In the genomic region with DNA sequence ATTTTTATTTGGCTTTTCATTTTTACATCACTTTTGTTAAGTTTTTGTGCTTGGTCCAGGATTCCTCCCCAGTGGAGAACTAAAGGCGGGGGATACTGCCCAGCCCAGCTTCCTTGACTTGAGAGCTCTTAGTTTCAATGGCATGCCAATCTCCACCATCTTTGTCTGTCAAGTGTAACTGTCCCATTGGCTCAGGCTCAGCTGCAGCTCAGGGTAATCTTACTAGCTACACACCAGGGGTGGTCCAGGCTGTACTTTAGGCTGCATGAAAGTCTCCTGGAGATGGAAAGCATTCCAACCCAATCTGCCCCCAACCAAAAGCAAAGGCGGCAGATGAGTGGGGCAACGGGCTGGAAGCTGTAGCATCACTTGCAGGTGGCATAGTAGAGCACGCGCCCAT, we compare ENCODE assay signal across 40 cellular contexts. TPM values are rescaled to one million over a fixed set of nuclear protein-coding genes. Genes with fewer than 3 reads are reported as not detected.
"Had no signal": no experiment of that assay in that cellular context is flagged by ENCODE, and none has a peak within 500 bp of the region (broad histone marks: within the 10 kb centered on the region; RNA-seq: fewer than 3 reads in every experiment).

No MANE protein-coding gene starts in this region.

- H3K4me1 Mint-ChIP-seq: activated naive CD8-positive, alpha-beta T cell treated with anti-CD3 and anti-CD28 coated beads for 36 hours; activated T-helper 17 cell treated with anti-CD3 and anti-CD28 coated beads, Interleukin-2, amount 50 U/mL, for 72 hours had no signal

- H3K27me3 Mint-ChIP-seq: activated CD4-positive, alpha-beta memory T cell treated with anti-CD3 and anti-CD28 coated beads, Interleukin-2, amount 10 ng/mL, durations not matched to agents 7 days and 5 days; activated naive CD8-positive, alpha-beta T cell treated with anti-CD3 and anti-CD28 coated beads for 36 hours; activated T-helper 17 cell treated with anti-CD3 and anti-CD28 coated beads, Interleukin-2, amount 50 U/mL, for 72 hours had no signal

- FAIRE-seq: RCC 7860 had no signal

- H3K4me3 Mint-ChIP-seq: activated CD4-positive, alpha-beta memory T cell treated with anti-CD3 and anti-CD28 coated beads, Interleukin-2, amount 10 ng/mL, durations not matched to agents 7 days and 5 days; activated naive CD8-positive, alpha-beta T cell treated with anti-CD3 and anti-CD28 coated beads for 36 hours; activated T-cell treated with anti-CD3 and anti-CD28 coated beads, Interleukin-2, amount 50 U/mL, for 72 hours; activated T-helper 17 cell treated with anti-CD3 and anti-CD28 coated beads, Interleukin-2, amount 50 U/mL, for 72 hours had no signal

- H3K36me3 ChIP-seq: brain microvascular endothelial cell, WERI-Rb-1 had no signal

- H2AFZ ChIP-seq: PC-9 had no signal

- DNase-seq: activated CD4-positive, alpha-beta memory T cell treated with anti-CD3 and anti-CD28 coated beads, Interleukin-2, amount 10 ng/mL, durations not matched to agents 7 days and 5 days; activated CD4-positive, alpha-beta T cell treated with anti-CD3 and anti-CD28 coated beads for 1 hour; activated CD4-positive, alpha-beta T cell treated with anti-CD3 and anti-CD28 coated beads for 48 hours; activated CD4-positive, CD25-positive, alpha-beta regulatory T cell; activated effector memory CD4-positive, alpha-beta T cell treated with anti-CD3 and anti-CD28 coated beads, Interleukin-2, amount 50 U/mL, for 16 hours; activated naive CD4-positive, alpha-beta T cell; activated naive CD4-positive, alpha-beta T cell treated with anti-CD3 and anti-CD28 coated beads, Interleukin-2, amount 50 U/mL, for 16 hours; activated naive CD8-positive, alpha-beta T cell treated with anti-CD3 and anti-CD28 coated beads for 36 hours; activated T-cell treated with anti-CD3 and anti-CD28 coated beads, Interleukin-2, amount 50 U/mL, for 1 hour; activated T-cell treated with anti-CD3 and anti-CD28 coated beads, Interleukin-2, amount 50 U/mL, for 72 hours; amniotic stem cell; aorta; brain microvascular endothelial cell; caudate nucleus; cerebellar nuclear complex; Kasumi-1; MM.1S; MV-4-11; NCI-H1092; NCI-H1417; NCI-H146; NCI-H187; NCI-H2029 treated with DMSO at 0.1 percent for 48 hours; NCI-H2107; NCI-H2171; NCI-H510A; NCI-H526; NCI-H748 treated with DMSO at 0.1 percent for 48 hours; NK-92 treated with Interleukin-12 subunit alpha and Interleukin-12 subunit beta, amount 100 ng/mL, for 24 hours; PC-9; SW 1271; T1000; WERI-Rb-1 had no signal

- H3K27ac ChIP-seq: brain microvascular endothelial cell, PC-9, RWPE1, WERI-Rb-1 had no signal

- ATAC-seq: activated T-cell treated with anti-CD3 and anti-CD28 coated beads, Interleukin-2, amount 50 U/mL, for 72 hours; activated T-helper 17 cell treated with anti-CD3 and anti-CD28 coated beads, Interleukin-2, amount 50 U/mL, for 72 hours; Right ventricle myocardium inferior had no signal

- H3K9me3 Mint-ChIP-seq: activated CD4-positive, alpha-beta memory T cell treated with anti-CD3 and anti-CD28 coated beads, Interleukin-2, amount 10 ng/mL, durations not matched to agents 7 days and 5 days; activated naive CD8-positive, alpha-beta T cell treated with anti-CD3 and anti-CD28 coated beads for 36 hours; activated T-cell treated with anti-CD3 and anti-CD28 coated beads, Interleukin-2, amount 50 U/mL, for 72 hours; activated T-helper 17 cell treated with anti-CD3 and anti-CD28 coated beads, Interleukin-2, amount 50 U/mL, for 72 hours had no signal

- H3K4me3 ChIP-seq: PC-9 had no signal

- H3K27me3 ChIP-seq: brain microvascular endothelial cell had no signal

- H3K27ac Mint-ChIP-seq: activated CD4-positive, alpha-beta memory T cell treated with anti-CD3 and anti-CD28 coated beads, Interleukin-2, amount 10 ng/mL, durations not matched to agents 7 days and 5 days; activated naive CD8-positive, alpha-beta T cell treated with anti-CD3 and anti-CD28 coated beads for 36 hours; activated T-cell treated with anti-CD3 and anti-CD28 coated beads, Interleukin-2, amount 50 U/mL, for 72 hours; activated T-helper 17 cell treated with anti-CD3 and anti-CD28 coated beads, Interleukin-2, amount 50 U/mL, for 72 hours had no signal

- H3K36me3 Mint-ChIP-seq: activated naive CD8-positive, alpha-beta T cell treated with anti-CD3 and anti-CD28 coated beads for 36 hours had no signal

- H3K4me2 ChIP-seq: PC-9 had no signal

RNA-seq across cellular contexts. Expression of gene CAMK1G, which starts 31.4 kb away (rescaled TPM):
- total RNA-seq: activated CD4-positive, alpha-beta memory T cell treated with anti-CD3 and anti-CD28 coated beads, Interleukin-2, amount 10 ng/mL, durations not matched to agents 7 days and 5 days; activated CD8-positive, alpha-beta memory T cell treated with anti-CD3 and anti-CD28 coated beads for 36 hours; activated naive CD8-positive, alpha-beta T cell treated with anti-CD3 and anti-CD28 coated beads for 36 hours; PC-9; Right ventricle myocardium inferior; T-helper 1 cell treated with Interleukin-12 subunit alpha and Interleukin-12 subunit beta and Interleukin-4 antibody, amounts not matched to agents 30 ng/mL and 1 ng/mL, for 36 hours; T-helper 2 cell treated with Interferon-gamma antibody and Interleukin-4, amounts not matched to agents 100 ng/mL and 5 ng/mL, for 36 hours had no signal
